Comparison of ENCODE assay signal across 14 cellular contexts in genomic region chr17:4003501-4004421, GRCh38. TPM values are rescaled to one million over a fixed set of nuclear protein-coding genes. Genes with fewer than 3 reads are reported as not detected.
A peak's percentile ranks its signal among the peaks of the same experiment; 100 is the strongest.
DNase-seq lines count a peak whose midpoint lies in the region; ATAC-seq and TF ChIP-seq lines count a peak whose summit lies in the region.
"Had no signal": no experiment of that assay in that cellular context is flagged by ENCODE, and none has a peak within 500 bp of the region (broad histone marks: within the 10 kb centered on the region; RNA-seq: fewer than 3 reads in every experiment).

No MANE protein-coding gene starts in this region.

- no peak for TF ChIP-seq POLR2A in stomach (IDR thresholded peaks at IDR 0.05)

- no peak overlapping the region for H3K27ac Mint-ChIP-seq in activated CD8-positive, alpha-beta T cell treated with anti-CD3 and anti-CD28 coated beads, Interleukin-2, amount 10 ng/mL, durations not matched to agents 7 days and 5 days
- H3K27ac Mint-ChIP-seq in activated CD8-positive, alpha-beta T cell treated with anti-CD3 and anti-CD28 coated beads for 36 hours, result no peak overlapping the region
- H3K27ac Mint-ChIP-seq: activated T-helper 1 cell treated with anti-CD3 and anti-CD28 coated beads, Interleukin-12 subunit alpha, Interleukin-12 subunit beta, Interleukin-2, Interleukin-4 antibody, amounts not matched to agents 30 ng/mL and 10 ng/mL and 1 ng/mL, durations not matched to agents 14 hours and 24 hours and 36 hours had no signal

- DNase-seq in activated CD8-positive, alpha-beta T cell treated with anti-CD3 and anti-CD28 coated beads, Interleukin-2, amount 10 ng/mL, durations not matched to agents 7 days and 5 days, result peak; percentile 13
- no peak for DNase-seq in activated CD8-positive, alpha-beta T cell treated with anti-CD3 and anti-CD28 coated beads for 36 hours
- peak; percentile 94 for DNase-seq in colonic mucosa
- peak; percentile 87 for DNase-seq in mesenteric fat pad (ENCODE audit: low spot score)
- peak; percentile 81 for DNase-seq in stomach
- no peak for DNase-seq in activated gamma-delta T cell treated with Interleukin-2 at 50 U/mL for 16 hours
- no peak for DNase-seq in NCI-H1436 (lab: John Stamatoyannopoulos, UW)
- DNase-seq in activated CD4-positive, alpha-beta T cell treated with anti-CD3 and anti-CD28 coated beads, Interleukin-2, amount 50 U/mL, for 48 hours, result no peak
- DNase-seq: esophagus squamous epithelium, occipital lobe had no signal

- ATAC-seq in activated CD8-positive, alpha-beta T cell treated with anti-CD3 and anti-CD28 coated beads, Interleukin-2, amount 10 ng/mL, durations not matched to agents 7 days and 5 days, result no peak
- no peak for ATAC-seq in activated CD8-positive, alpha-beta T cell treated with anti-CD3 and anti-CD28 coated beads for 36 hours

- H3K4me3 ChIP-seq in colonic mucosa (no peak overlapping the region), stomach (no peak overlapping the region)
- H3K4me3 ChIP-seq: esophagus squamous epithelium, SJSA1, suprapubic skin had no signal

- H3K36me3 ChIP-seq in colonic mucosa, result peaks cover 23% of the 10 kb centered on the region
- peaks cover 32 to 39% (median 37%) of the 10 kb centered on the region in 4 donors for H3K36me3 ChIP-seq in stomach

- TF ChIP-seq CTCF in activated CD8-positive, alpha-beta T cell treated with anti-CD3 and anti-CD28 coated beads for 36 hours (IDR thresholded peaks at IDR 0.05), result no peak
- TF ChIP-seq CTCF in colonic mucosa (IDR thresholded peaks at IDR 0.05) (no peak), stomach (IDR thresholded peaks at IDR 0.05) (no peak)

- peaks cover 2% of the 10 kb centered on the region for H3K27me3 Mint-ChIP-seq in activated CD8-positive, alpha-beta T cell treated with anti-CD3 and anti-CD28 coated beads, Interleukin-2, amount 10 ng/mL, durations not matched to agents 7 days and 5 days (ENCODE audit: low read depth)
- no peaks in the 10 kb centered on the region for H3K27me3 Mint-ChIP-seq in activated CD8-positive, alpha-beta T cell treated with anti-CD3 and anti-CD28 coated beads for 36 hours
- H3K27me3 Mint-ChIP-seq: brain had no signal

- POLR2A ChIA-PET in activated CD8-positive, alpha-beta T cell treated with anti-CD3 and anti-CD28 coated beads, Interleukin-2, amount 10 ng/mL, durations not matched to agents 7 days and 5 days (lab: Charles Lee), result no interaction called here
- POLR2A ChIA-PET in activated CD8-positive, alpha-beta T cell treated with anti-CD3 and anti-CD28 coated beads for 36 hours (lab: Charles Lee), result interaction anchor here (0.6 to 0.8 kb wide), 2 partner anchors 9 to 90 kb away, joined by 3 to 5 read pairs; no protein-coding TSS in a partner anchor

- H3K4me3 Mint-ChIP-seq in activated CD8-positive, alpha-beta T cell treated with anti-CD3 and anti-CD28 coated beads, Interleukin-2, amount 10 ng/mL, durations not matched to agents 7 days and 5 days, result no peak overlapping the region
- no peak overlapping the region for H3K4me3 Mint-ChIP-seq in activated CD8-positive, alpha-beta T cell treated with anti-CD3 and anti-CD28 coated beads for 36 hours
- H3K4me3 Mint-ChIP-seq: activated T-helper 1 cell treated with anti-CD3 and anti-CD28 coated beads, Interleukin-12 subunit alpha, Interleukin-12 subunit beta, Interleukin-2, Interleukin-4 antibody, amounts not matched to agents 30 ng/mL and 10 ng/mL and 1 ng/mL, durations not matched to agents 14 hours and 24 hours and 36 hours; brain had no signal

- intact Hi-C loops in activated CD8-positive, alpha-beta T cell treated with anti-CD3 and anti-CD28 coated beads for 36 hours (cut with micrococcal nuclease), result loop anchor here (5.0 kb wide), 2 partner anchors 41 to 141 kb away; partner anchors contain the start of gene ATP2A3
- intact Hi-C loops in colonic mucosa (cut with DNase I) (loop anchor here (2.0 kb wide), 1 partner anchor 37 kb away; no protein-coding TSS in a partner anchor), stomach (cut with DNase I; ENCODE audit: low total_unique reads) (no loop called here)

- H3K36me3 Mint-ChIP-seq in activated CD8-positive, alpha-beta T cell treated with anti-CD3 and anti-CD28 coated beads, Interleukin-2, amount 10 ng/mL, durations not matched to agents 7 days and 5 days (ENCODE audit: low read depth), result peaks cover 23% of the 10 kb centered on the region
- peaks cover 5% of the 10 kb centered on the region for H3K36me3 Mint-ChIP-seq in activated CD8-positive, alpha-beta T cell treated with anti-CD3 and anti-CD28 coated beads for 36 hours (ENCODE audit: low read depth)

- H3K9me3 ChIP-seq in colonic mucosa (no peaks in the 10 kb centered on the region), stomach (no peaks in the 10 kb centered on the region)
- H3K9me3 ChIP-seq: esophagus squamous epithelium, suprapubic skin had no signal

- peaks cover 3% of the 10 kb centered on the region for H3K4me1 Mint-ChIP-seq in activated CD8-positive, alpha-beta T cell treated with anti-CD3 and anti-CD28 coated beads, Interleukin-2, amount 10 ng/mL, durations not matched to agents 7 days and 5 days (ENCODE audit: low read depth)
- peaks cover 5% of the 10 kb centered on the region for H3K4me1 Mint-ChIP-seq in activated CD8-positive, alpha-beta T cell treated with anti-CD3 and anti-CD28 coated beads for 36 hours (ENCODE audit: low read depth)

- no peaks in the 10 kb centered on the region for H3K9me3 Mint-ChIP-seq in activated CD8-positive, alpha-beta T cell treated with anti-CD3 and anti-CD28 coated beads, Interleukin-2, amount 10 ng/mL, durations not matched to agents 7 days and 5 days (ENCODE audit: insufficient read depth)
- no peaks in the 10 kb centered on the region for H3K9me3 Mint-ChIP-seq in activated CD8-positive, alpha-beta T cell treated with anti-CD3 and anti-CD28 coated beads for 36 hours
- H3K9me3 Mint-ChIP-seq: activated T-helper 1 cell treated with anti-CD3 and anti-CD28 coated beads, Interleukin-12 subunit alpha, Interleukin-12 subunit beta, Interleukin-2, Interleukin-4 antibody, amounts not matched to agents 30 ng/mL and 10 ng/mL and 1 ng/mL, durations not matched to agents 14 hours and 24 hours and 36 hours; brain had no signal

- TF ChIP-seq EP300 in stomach (IDR thresholded peaks at IDR 0.05), result no peak

- peaks cover 4% of the 10 kb centered on the region for H3K4me1 ChIP-seq in colonic mucosa
- H3K4me1 ChIP-seq in stomach, result peaks cover 20 to 63% (median 45%) of the 10 kb centered on the region in 4 donors

- 38 to 82% (median 61%) methylated on average over 29 to 46 of the region's 46 CpGs for WGBS in stomach, 5 donors

- H3K27me3 ChIP-seq in colonic mucosa (no peaks in the 10 kb centered on the region), stomach (peaks cover 0 to 2% (median 0%) of the 10 kb centered on the region in 3 donors)
- H3K27me3 ChIP-seq: SJSA1 had no signal

- CTCF ChIA-PET in activated CD8-positive, alpha-beta T cell treated with anti-CD3 and anti-CD28 coated beads, Interleukin-2, amount 10 ng/mL, durations not matched to agents 7 days and 5 days (lab: Charles Lee), result interaction anchor here (0.6 to 6.6 kb wide), 15 partner anchors 8 to 276 kb away, joined by 3 to 69 read pairs (median 4); partner anchors contain the start of genes ATP2A3, NCBP3 and P2RX1
- CTCF ChIA-PET in activated CD8-positive, alpha-beta T cell treated with anti-CD3 and anti-CD28 coated beads for 36 hours (lab: Charles Lee), result interaction anchor here (0.7 to 9.1 kb wide), 24 partner anchors 9 to 160 kb away, joined by 3 to 98 read pairs (median 4); partner anchors contain the start of genes ATP2A3 and P2RX1

- H3K27ac ChIP-seq in colonic mucosa (peak overlapping the region; percentile 77), stomach (peak overlapping the region in 4 of 5 donors; percentile 63 to 77 (median 73))
- H3K27ac ChIP-seq: esophagus squamous epithelium, SJSA1, suprapubic skin had no signal

- peak overlapping the region in 1 of 2 donors; percentile 72 for H3K9ac ChIP-seq in colonic mucosa (ENCODE audit: low read depth in 2 of 2, low read length in 2 of 2)

RNA-seq across cellular contexts. Expression of gene ATP2A3, which starts 39.5 kb away (rescaled TPM):
- total RNA-seq in activated CD8-positive, alpha-beta T cell treated with anti-CD3 and anti-CD28 coated beads, Interleukin-2, amount 10 ng/mL, durations not matched to agents 7 days and 5 days, result 100 to 1,000 TPM; 341 to 354 TPM
- total RNA-seq in activated CD8-positive, alpha-beta T cell treated with anti-CD3 and anti-CD28 coated beads for 36 hours, result 100 to 1,000 TPM; 113 to 117 TPM
- total RNA-seq in colonic mucosa (100 to 1,000 TPM; 197 to 308 TPM), mesenteric fat pad (9.7 TPM), stomach (1,000 to 10,000 TPM in 1 of 5 donors, 100 to 1,000 TPM in 2, 10 to 100 TPM in 2; 49.4 to 1,069 (median 212) TPM)
- polyA plus RNA-seq in stomach, result 10 to 100 TPM; 10.4 to 16.1 (median 15.4) TPM

Comparison
In these comparisons a context has a peak if more than half of its experiments do, and no peak if none do; other contexts are left out.
1. DNase-seq: peak in activated CD8-positive, alpha-beta T cell treated with anti-CD3 and anti-CD28 coated beads, Interleukin-2, amount 10 ng/mL, durations not matched to agents 7 days and 5 days (single experiment), colonic mucosa (single experiment), mesenteric fat pad (single experiment) and stomach (single experiment); none in activated CD8-positive, alpha-beta T cell treated with anti-CD3 and anti-CD28 coated beads for 36 hours (single experiment), activated gamma-delta T cell treated with Interleukin-2 at 50 U/mL for 16 hours (single experiment), NCI-H1436 (single experiment) and activated CD4-positive, alpha-beta T cell treated with anti-CD3 and anti-CD28 coated beads, Interleukin-2, amount 50 U/mL, for 48 hours (0 of 2).